1 cellular context compared by ENCODE assay signal in genomic region chr20:32582659-32583580, GRCh38.
TF ChIP-seq lines count a peak whose summit lies in the region.

No MANE protein-coding gene starts in this region.

TF ChIP-seq in HepG2, 621 proteins besides CTCF, POLR2A, EP300 and RAD21 (continued from another document and continues in another):
- no peak for TF ChIP-seq ATF2 (CRISPR knock-in tag; IDR thresholded peaks at IDR 0.05)
- TF ChIP-seq, protein P1, sequence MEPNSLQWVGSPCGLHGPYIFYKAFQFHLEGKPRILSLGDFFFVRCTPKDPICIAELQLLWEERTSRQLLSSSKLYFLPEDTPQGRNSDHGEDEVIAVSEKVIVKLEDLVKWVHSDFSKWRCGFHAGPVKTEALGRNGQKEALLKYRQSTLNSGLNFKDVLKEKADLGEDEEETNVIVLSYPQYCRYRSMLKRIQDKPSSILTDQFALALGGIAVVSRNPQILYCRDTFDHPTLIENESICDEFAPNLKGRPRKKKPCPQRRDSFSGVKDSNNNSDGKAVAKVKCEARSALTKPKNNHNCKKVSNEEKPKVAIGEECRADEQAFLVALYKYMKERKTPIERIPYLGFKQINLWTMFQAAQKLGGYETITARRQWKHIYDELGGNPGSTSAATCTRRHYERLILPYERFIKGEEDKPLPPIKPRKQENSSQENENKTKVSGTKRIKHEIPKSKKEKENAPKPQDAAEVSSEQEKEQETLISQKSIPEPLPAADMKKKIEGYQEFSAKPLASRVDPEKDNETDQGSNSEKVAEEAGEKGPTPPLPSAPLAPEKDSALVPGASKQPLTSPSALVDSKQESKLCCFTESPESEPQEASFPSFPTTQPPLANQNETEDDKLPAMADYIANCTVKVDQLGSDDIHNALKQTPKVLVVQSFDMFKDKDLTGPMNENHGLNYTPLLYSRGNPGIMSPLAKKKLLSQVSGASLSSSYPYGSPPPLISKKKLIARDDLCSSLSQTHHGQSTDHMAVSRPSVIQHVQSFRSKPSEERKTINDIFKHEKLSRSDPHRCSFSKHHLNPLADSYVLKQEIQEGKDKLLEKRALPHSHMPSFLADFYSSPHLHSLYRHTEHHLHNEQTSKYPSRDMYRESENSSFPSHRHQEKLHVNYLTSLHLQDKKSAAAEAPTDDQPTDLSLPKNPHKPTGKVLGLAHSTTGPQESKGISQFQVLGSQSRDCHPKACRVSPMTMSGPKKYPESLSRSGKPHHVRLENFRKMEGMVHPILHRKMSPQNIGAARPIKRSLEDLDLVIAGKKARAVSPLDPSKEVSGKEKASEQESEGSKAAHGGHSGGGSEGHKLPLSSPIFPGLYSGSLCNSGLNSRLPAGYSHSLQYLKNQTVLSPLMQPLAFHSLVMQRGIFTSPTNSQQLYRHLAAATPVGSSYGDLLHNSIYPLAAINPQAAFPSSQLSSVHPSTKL (CRISPR knock-in tag; IDR thresholded peaks at IDR 0.05), result peak; percentile 26; the same call in 1 of the 2 replicates
- no peak for TF ChIP-seq ZFP36 (IDR thresholded peaks at IDR 0.05; ENCODE audit: borderline replicate concordance, low read depth, low read length, partially characterized antibody)
- TF ChIP-seq ZNF614 (CRISPR knock-in tag; IDR thresholded peaks at IDR 0.05; ENCODE audit: borderline replicate concordance), result no peak
- TF ChIP-seq ZMAT5 (CRISPR knock-in tag; IDR thresholded peaks at IDR 0.05; ENCODE audit: borderline replicate concordance, low read depth), result no peak
- TF ChIP-seq ZNF24 (IDR thresholded peaks at IDR 0.05), result no peak
- no peak for TF ChIP-seq ATF1 (CRISPR knock-in tag; IDR thresholded peaks at IDR 0.05)
- TF ChIP-seq TBX3 (IDR thresholded peaks at IDR 0.05; ENCODE audit: borderline replicate concordance), result no peak
- TF ChIP-seq ISL2 (CRISPR knock-in tag; IDR thresholded peaks at IDR 0.05), result peak; percentile 21; the same call in 1 of the 2 replicates
- TF ChIP-seq ZBTB21 (CRISPR knock-in tag; IDR thresholded peaks at IDR 0.05), result no peak
- no peak for TF ChIP-seq TFAP4 (IDR thresholded peaks at IDR 0.05; ENCODE audit: borderline replicate concordance, low read depth)
- TF ChIP-seq, protein P2, sequence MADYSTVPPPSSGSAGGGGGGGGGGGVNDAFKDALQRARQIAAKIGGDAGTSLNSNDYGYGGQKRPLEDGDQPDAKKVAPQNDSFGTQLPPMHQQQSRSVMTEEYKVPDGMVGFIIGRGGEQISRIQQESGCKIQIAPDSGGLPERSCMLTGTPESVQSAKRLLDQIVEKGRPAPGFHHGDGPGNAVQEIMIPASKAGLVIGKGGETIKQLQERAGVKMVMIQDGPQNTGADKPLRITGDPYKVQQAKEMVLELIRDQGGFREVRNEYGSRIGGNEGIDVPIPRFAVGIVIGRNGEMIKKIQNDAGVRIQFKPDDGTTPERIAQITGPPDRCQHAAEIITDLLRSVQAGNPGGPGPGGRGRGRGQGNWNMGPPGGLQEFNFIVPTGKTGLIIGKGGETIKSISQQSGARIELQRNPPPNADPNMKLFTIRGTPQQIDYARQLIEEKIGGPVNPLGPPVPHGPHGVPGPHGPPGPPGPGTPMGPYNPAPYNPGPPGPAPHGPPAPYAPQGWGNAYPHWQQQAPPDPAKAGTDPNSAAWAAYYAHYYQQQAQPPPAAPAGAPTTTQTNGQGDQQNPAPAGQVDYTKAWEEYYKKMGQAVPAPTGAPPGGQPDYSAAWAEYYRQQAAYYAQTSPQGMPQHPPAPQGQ (CRISPR knock-in tag; IDR thresholded peaks at IDR 0.05; ENCODE audit: borderline replicate concordance), result no peak
- TF ChIP-seq ARNT2 (CRISPR knock-in tag; IDR thresholded peaks at IDR 0.05; ENCODE audit: low read depth), result no peak
- TF ChIP-seq, protein P3, sequence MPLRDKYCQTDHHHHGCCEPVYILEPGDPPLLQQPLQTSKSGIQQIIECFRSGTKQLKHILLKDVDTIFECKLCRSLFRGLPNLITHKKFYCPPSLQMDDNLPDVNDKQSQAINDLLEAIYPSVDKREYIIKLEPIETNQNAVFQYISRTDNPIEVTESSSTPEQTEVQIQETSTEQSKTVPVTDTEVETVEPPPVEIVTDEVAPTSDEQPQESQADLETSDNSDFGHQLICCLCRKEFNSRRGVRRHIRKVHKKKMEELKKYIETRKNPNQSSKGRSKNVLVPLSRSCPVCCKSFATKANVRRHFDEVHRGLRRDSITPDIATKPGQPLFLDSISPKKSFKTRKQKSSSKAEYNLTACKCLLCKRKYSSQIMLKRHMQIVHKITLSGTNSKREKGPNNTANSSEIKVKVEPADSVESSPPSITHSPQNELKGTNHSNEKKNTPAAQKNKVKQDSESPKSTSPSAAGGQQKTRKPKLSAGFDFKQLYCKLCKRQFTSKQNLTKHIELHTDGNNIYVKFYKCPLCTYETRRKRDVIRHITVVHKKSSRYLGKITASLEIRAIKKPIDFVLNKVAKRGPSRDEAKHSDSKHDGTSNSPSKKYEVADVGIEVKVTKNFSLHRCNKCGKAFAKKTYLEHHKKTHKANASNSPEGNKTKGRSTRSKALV (CRISPR knock-in tag; IDR thresholded peaks at IDR 0.05), result no peak
- TF ChIP-seq, protein P4, sequence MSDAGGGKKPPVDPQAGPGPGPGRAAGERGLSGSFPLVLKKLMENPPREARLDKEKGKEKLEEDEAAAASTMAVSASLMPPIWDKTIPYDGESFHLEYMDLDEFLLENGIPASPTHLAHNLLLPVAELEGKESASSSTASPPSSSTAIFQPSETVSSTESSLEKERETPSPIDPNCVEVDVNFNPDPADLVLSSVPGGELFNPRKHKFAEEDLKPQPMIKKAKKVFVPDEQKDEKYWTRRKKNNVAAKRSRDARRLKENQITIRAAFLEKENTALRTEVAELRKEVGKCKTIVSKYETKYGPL (CRISPR knock-in tag; IDR thresholded peaks at IDR 0.05), result no peak
- no peak for TF ChIP-seq ELF1 (CRISPR knock-in tag; IDR thresholded peaks at IDR 0.05)
- TF ChIP-seq SMAD3 (CRISPR knock-in tag; IDR thresholded peaks at IDR 0.05), result no peak
- no peak for TF ChIP-seq STAT5B (CRISPR knock-in tag; IDR thresholded peaks at IDR 0.05)
- no peak for TF ChIP-seq ZNF180 (CRISPR knock-in tag; IDR thresholded peaks at IDR 0.05; ENCODE audit: borderline replicate concordance, low read depth)
- TF ChIP-seq RBAK (CRISPR knock-in tag; IDR thresholded peaks at IDR 0.05), result no peak
- no peak for TF ChIP-seq ZNF354B (CRISPR knock-in tag; IDR thresholded peaks at IDR 0.05)
- TF ChIP-seq NONO (IDR thresholded peaks at IDR 0.05), result no peak
- no peak; the same call in 1 of the 2 replicates for TF ChIP-seq NONO (CRISPR knock-in tag; conservative IDR thresholded peaks at IDR 0.05)
- TF ChIP-seq SNRNP70 (IDR thresholded peaks at IDR 0.05; ENCODE audit: low read depth, low read length), result no peak
- TF ChIP-seq MIER2 (CRISPR knock-in tag; IDR thresholded peaks at IDR 0.05), result no peak
- TF ChIP-seq, protein P5, sequence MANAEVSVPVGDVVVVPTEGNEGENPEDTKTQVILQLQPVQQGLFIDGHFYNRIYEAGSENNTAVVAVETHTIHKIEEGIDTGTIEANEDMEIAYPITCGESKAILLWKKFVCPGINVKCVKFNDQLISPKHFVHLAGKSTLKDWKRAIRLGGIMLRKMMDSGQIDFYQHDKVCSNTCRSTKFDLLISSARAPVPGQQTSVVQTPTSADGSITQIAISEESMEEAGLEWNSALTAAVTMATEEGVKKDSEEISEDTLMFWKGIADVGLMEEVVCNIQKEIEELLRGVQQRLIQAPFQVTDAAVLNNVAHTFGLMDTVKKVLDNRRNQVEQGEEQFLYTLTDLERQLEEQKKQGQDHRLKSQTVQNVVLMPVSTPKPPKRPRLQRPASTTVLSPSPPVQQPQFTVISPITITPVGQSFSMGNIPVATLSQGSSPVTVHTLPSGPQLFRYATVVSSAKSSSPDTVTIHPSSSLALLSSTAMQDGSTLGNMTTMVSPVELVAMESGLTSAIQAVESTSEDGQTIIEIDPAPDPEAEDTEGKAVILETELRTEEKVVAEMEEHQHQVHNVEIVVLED (CRISPR knock-in tag; IDR thresholded peaks at IDR 0.05; ENCODE audit: borderline replicate concordance), result no peak
- TF ChIP-seq, protein P6, sequence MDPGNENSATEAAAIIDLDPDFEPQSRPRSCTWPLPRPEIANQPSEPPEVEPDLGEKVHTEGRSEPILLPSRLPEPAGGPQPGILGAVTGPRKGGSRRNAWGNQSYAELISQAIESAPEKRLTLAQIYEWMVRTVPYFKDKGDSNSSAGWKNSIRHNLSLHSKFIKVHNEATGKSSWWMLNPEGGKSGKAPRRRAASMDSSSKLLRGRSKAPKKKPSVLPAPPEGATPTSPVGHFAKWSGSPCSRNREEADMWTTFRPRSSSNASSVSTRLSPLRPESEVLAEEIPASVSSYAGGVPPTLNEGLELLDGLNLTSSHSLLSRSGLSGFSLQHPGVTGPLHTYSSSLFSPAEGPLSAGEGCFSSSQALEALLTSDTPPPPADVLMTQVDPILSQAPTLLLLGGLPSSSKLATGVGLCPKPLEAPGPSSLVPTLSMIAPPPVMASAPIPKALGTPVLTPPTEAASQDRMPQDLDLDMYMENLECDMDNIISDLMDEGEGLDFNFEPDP (CRISPR knock-in tag; conservative IDR thresholded peaks at IDR 0.05), result 0 out of 2 replicates have a peak, but pooled peaks have one; percentile 62
- no peak for TF ChIP-seq TAF15 (IDR thresholded peaks at IDR 0.05; ENCODE audit: low read depth, low read length, poor library complexity, severe bottlenecking)
- no peak for TF ChIP-seq MNT (IDR thresholded peaks at IDR 0.05)
- TF ChIP-seq PRMT3 (CRISPR knock-in tag; IDR thresholded peaks at IDR 0.05; ENCODE audit: borderline replicate concordance, low read depth), result no peak
- TF ChIP-seq AHR (CRISPR knock-in tag; IDR thresholded peaks at IDR 0.05), result no peak
- 0 out of 2 replicates have a peak, but pooled peaks have one; percentile 7 for TF ChIP-seq HNF4A (CRISPR knock-in tag; IDR thresholded peaks at IDR 0.05)
- 0 out of 2 replicates have a peak, but pooled peaks have one; percentile 21 for TF ChIP-seq REL (CRISPR knock-in tag; conservative IDR thresholded peaks at IDR 0.05)
- TF ChIP-seq GATA4 (IDR thresholded peaks at IDR 0.05; ENCODE audit: borderline replicate concordance, low read depth), result no peak
- no peak for TF ChIP-seq CHD4 (IDR thresholded peaks at IDR 0.05; ENCODE audit: borderline replicate concordance, low read length)
- peak; percentile 10; the same call in 1 of the 2 replicates for TF ChIP-seq DMAP1 (CRISPR knock-in tag; IDR thresholded peaks at IDR 0.05)
- TF ChIP-seq, protein P7, sequence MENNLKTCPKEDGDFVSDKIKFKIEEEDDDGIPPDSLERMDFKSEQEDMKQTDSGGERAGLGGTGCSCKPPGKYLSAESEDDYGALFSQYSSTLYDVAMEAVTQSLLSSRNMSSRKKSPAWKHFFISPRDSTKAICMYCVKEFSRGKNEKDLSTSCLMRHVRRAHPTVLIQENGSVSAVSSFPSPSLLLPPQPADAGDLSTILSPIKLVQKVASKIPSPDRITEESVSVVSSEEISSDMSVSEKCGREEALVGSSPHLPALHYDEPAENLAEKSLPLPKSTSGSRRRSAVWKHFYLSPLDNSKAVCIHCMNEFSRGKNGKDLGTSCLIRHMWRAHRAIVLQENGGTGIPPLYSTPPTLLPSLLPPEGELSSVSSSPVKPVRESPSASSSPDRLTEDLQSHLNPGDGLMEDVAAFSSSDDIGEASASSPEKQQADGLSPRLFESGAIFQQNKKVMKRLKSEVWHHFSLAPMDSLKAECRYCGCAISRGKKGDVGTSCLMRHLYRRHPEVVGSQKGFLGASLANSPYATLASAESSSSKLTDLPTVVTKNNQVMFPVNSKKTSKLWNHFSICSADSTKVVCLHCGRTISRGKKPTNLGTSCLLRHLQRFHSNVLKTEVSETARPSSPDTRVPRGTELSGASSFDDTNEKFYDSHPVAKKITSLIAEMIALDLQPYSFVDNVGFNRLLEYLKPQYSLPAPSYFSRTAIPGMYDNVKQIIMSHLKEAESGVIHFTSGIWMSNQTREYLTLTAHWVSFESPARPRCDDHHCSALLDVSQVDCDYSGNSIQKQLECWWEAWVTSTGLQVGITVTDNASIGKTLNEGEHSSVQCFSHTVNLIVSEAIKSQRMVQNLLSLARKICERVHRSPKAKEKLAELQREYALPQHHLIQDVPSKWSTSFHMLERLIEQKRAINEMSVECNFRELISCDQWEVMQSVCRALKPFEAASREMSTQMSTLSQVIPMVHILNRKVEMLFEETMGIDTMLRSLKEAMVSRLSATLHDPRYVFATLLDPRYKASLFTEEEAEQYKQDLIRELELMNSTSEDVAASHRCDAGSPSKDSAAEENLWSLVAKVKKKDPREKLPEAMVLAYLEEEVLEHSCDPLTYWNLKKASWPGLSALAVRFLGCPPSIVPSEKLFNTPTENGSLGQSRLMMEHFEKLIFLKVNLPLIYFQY (CRISPR knock-in tag; IDR thresholded peaks at IDR 0.05; ENCODE audit: borderline replicate concordance), result peak; percentile 69; the same call in 1 of the 2 replicates
